ENCODE assay signal across 1 cellular context in genomic region chr10:112658465-112658864, GRCh38.
TF ChIP-seq lines count a peak whose summit lies in the region.

No MANE protein-coding gene starts in this region.

TF ChIP-seq in A549, 52 proteins besides CTCF, POLR2A, EP300 and RAD21 (continued from another document):
- TF ChIP-seq RARB (CRISPR knock-in tag; IDR thresholded peaks at IDR 0.05) (no peak), ZSCAN20 (CRISPR knock-in tag; IDR thresholded peaks at IDR 0.05) (no peak), FOSB (CRISPR knock-in tag; IDR thresholded peaks at IDR 0.05) (no peak), CEBPB (IDR thresholded peaks at IDR 0.05) (no peak), KDM5A (IDR thresholded peaks at IDR 0.05) (no peak), CBX2 (IDR thresholded peaks at IDR 0.05; ENCODE audit: borderline replicate concordance, low read depth) (no peak), KDM1A (IDR thresholded peaks at IDR 0.05; ENCODE audit: low read depth) (no peak), JUN (IDR thresholded peaks at IDR 0.05) (no peak), MAX (IDR thresholded peaks at IDR 0.05) (no peak), EHMT2 (IDR thresholded peaks at IDR 0.05; ENCODE audit: low read depth) (no peak), MAZ (IDR thresholded peaks at IDR 0.05; ENCODE audit: borderline replicate concordance, low read depth, low read length) (no peak)
TF ChIP-seq in A549: peak in this region for 0.
